In genomic region chr12:2960432-2960956, GRCh38 we compare ENCODE assay signal across 1 cellular context.
TF ChIP-seq lines count a peak whose summit lies in the region.

No MANE protein-coding gene starts in this region.

TF ChIP-seq in H1, 55 proteins besides CTCF, POLR2A, EP300 and RAD21:
- peak in 1 of 2 experiments; percentile 9; a peak in 1 of 4 replicates for TF ChIP-seq SIN3A (conservative IDR thresholded peaks at IDR 0.05 in 1 of 2, IDR thresholded peaks at IDR 0.05 in 1 of 2; ENCODE audit: low read depth in 1 of 2, low read length in 2 of 2)
- 0 out of 2 replicates have a peak, but pooled peaks have one; percentile 4 for TF ChIP-seq SUZ12 (IDR thresholded peaks at IDR 0.05; ENCODE audit: low read length)
- no peak for TF ChIP-seq EZH2 (IDR thresholded peaks at IDR 0.05; ENCODE audit: low read depth, low read length, severe bottlenecking)
- peak; percentile 7 for TF ChIP-seq RNF2 (IDR thresholded peaks at IDR 0.05; ENCODE audit: borderline replicate concordance, low read depth, low read length, missing control alignments, poor library complexity, severe bottlenecking)
